ENCODE assay signal across 12 cellular contexts in the genomic region with DNA sequence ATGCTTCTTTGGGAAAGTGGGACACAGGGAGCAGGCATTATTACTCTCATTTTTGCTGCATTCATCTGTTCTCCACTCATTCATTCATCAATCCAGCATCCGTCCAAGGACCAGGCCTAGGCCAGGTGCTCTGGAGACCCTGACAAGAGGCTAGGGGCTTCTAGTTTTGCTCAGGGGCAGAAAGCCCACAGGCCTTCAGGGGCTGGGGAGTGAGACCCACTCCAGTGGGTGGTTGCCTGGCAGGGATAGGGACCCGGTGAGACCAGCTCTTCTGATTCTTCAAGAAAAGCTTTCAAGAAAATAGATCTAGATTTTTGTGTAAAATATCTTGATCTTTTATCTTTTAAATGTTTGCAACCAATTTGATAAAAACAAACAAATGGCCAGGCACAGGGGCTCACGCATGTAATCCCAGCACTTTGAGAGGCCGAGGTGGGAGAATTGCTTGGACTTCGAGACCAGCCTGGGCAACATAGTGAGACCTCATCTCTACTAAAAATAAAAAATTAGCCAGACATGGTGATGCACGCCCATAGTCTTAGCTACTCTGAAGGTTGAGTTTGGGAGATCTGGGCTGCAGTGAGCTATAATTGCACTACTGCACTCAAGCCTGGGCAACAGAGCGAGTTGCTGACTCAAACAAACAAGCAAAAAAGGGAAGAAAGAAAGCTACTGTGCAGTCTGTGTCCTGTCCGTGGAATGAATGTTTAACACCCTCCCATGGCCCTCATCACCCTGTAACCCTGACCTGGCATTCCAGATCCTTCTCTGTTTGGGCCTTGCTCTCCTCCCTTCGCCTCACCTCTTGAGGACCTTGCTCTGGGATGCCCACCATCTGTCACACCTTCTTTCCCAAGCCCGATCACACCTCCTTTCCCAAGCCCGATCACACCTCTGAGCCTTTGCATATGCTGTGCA. TPM values are rescaled to one million over a fixed set of nuclear protein-coding genes. Genes with fewer than 3 reads are reported as not detected.
DNase-seq lines count a peak whose midpoint lies in the region; ATAC-seq, FAIRE-seq and TF ChIP-seq lines count a peak whose summit lies in the region.
"Had no signal": no experiment of that assay in that cellular context is flagged by ENCODE, and none has a peak within 500 bp of the region (broad histone marks: within the 10 kb centered on the region; RNA-seq: fewer than 3 reads in every experiment).

No MANE protein-coding gene starts in this region.

- H3K9me3 ChIP-seq in transverse colon, result no peaks in the 10 kb centered on the region
- H3K9me3 ChIP-seq: body of pancreas had no signal

- H3K27ac Mint-ChIP-seq in activated CD8-positive, alpha-beta memory T cell treated with anti-CD3 and anti-CD28 coated beads, Interleukin-2, amount 10 ng/mL, durations not matched to agents 7 days and 5 days, result no peak overlapping the region
- no peak overlapping the region for H3K27ac Mint-ChIP-seq in activated T-helper 1 cell treated with anti-CD3 and anti-CD28 coated beads, Interleukin-12 subunit alpha, Interleukin-12 subunit beta, Interleukin-2, Interleukin-4 antibody, amounts not matched to agents 30 ng/mL and 10 ng/mL and 1 ng/mL, durations not matched to agents 14 hours and 24 hours and 36 hours

- H3K27me3 Mint-ChIP-seq in activated CD8-positive, alpha-beta memory T cell treated with anti-CD3 and anti-CD28 coated beads, Interleukin-2, amount 10 ng/mL, durations not matched to agents 7 days and 5 days, result no peaks in the 10 kb centered on the region
- H3K27me3 Mint-ChIP-seq in activated T-helper 1 cell treated with anti-CD3 and anti-CD28 coated beads, Interleukin-12 subunit alpha, Interleukin-12 subunit beta, Interleukin-2, Interleukin-4 antibody, amounts not matched to agents 30 ng/mL and 10 ng/mL and 1 ng/mL, durations not matched to agents 14 hours and 24 hours and 36 hours (ENCODE audit: insufficient read depth), result no peaks in the 10 kb centered on the region

- peaks cover 2% of the 10 kb centered on the region for H3K9me3 Mint-ChIP-seq in activated CD8-positive, alpha-beta memory T cell treated with anti-CD3 and anti-CD28 coated beads, Interleukin-2, amount 10 ng/mL, durations not matched to agents 7 days and 5 days (ENCODE audit: low read depth)
- H3K9me3 Mint-ChIP-seq in activated T-helper 1 cell treated with anti-CD3 and anti-CD28 coated beads, Interleukin-12 subunit alpha, Interleukin-12 subunit beta, Interleukin-2, Interleukin-4 antibody, amounts not matched to agents 30 ng/mL and 10 ng/mL and 1 ng/mL, durations not matched to agents 14 hours and 24 hours and 36 hours, result peaks cover 12% of the 10 kb centered on the region

- intact Hi-C loops in transverse colon (cut with DNase I; ENCODE audit: low total_unique reads), result no loop called here
- intact Hi-C loops in activated T-helper 1 cell treated with anti-CD3 and anti-CD28 coated beads, Interleukin-12 subunit alpha, Interleukin-12 subunit beta, Interleukin-2, Interleukin-4 antibody, amounts not matched to agents 30 ng/mL and 10 ng/mL and 1 ng/mL, durations not matched to agents 14 hours and 24 hours and 36 hours (cut with micrococcal nuclease), result no loop called here

- no peak overlapping the region for H3K27ac ChIP-seq in transverse colon
- H3K27ac ChIP-seq: body of pancreas, C4-2B had no signal

- WGBS in transverse colon (ENCODE audit: low coverage in 1 of 2), 2 donors, result 84 to 98% methylated on average over 8 to 11 of the region's 11 CpGs

- H3K4me3 Mint-ChIP-seq in activated CD8-positive, alpha-beta memory T cell treated with anti-CD3 and anti-CD28 coated beads, Interleukin-2, amount 10 ng/mL, durations not matched to agents 7 days and 5 days, result no peak overlapping the region
- H3K4me3 Mint-ChIP-seq in activated T-helper 1 cell treated with anti-CD3 and anti-CD28 coated beads, Interleukin-12 subunit alpha, Interleukin-12 subunit beta, Interleukin-2, Interleukin-4 antibody, amounts not matched to agents 30 ng/mL and 10 ng/mL and 1 ng/mL, durations not matched to agents 14 hours and 24 hours and 36 hours, result no peak overlapping the region

- H3K36me3 ChIP-seq in transverse colon, result no peaks in the 10 kb centered on the region

- TF ChIP-seq POLR2A in transverse colon (IDR thresholded peaks at IDR 0.05), result no peak

- TF ChIP-seq CTCF in GM12865 (IDR thresholded peaks at IDR 0.05; ENCODE audit: insufficient read depth, low read depth, low read length, missing control alignments) (no peak), transverse colon (IDR thresholded peaks at IDR 0.05) (no peak)

- CTCF ChIA-PET in activated CD8-positive, alpha-beta memory T cell treated with anti-CD3 and anti-CD28 coated beads, Interleukin-2, amount 10 ng/mL, durations not matched to agents 7 days and 5 days (lab: Charles Lee), result no interaction called here

- DNase-seq in GM12865 (ENCODE audit: low read depth) (peak; percentile 65), GM19239 (ENCODE audit: insufficient read length, low spot score) (no peak), NCI-H1105 treated with DMSO at 0.1 percent for 48 hours (lab: John Stamatoyannopoulos, UW) (no peak), transverse colon (no peak), NCI-H2081 treated with DMSO at 0.1 percent for 48 hours (lab: John Stamatoyannopoulos, UW) (no peak)
- DNase-seq in activated CD8-positive, alpha-beta memory T cell treated with anti-CD3 and anti-CD28 coated beads, Interleukin-2, amount 10 ng/mL, durations not matched to agents 7 days and 5 days, result peak; percentile 30
- no peak for DNase-seq in activated T-helper 1 cell treated with anti-CD3 and anti-CD28 coated beads, Interleukin-12 subunit alpha, Interleukin-12 subunit beta, Interleukin-2, Interleukin-4 antibody, amounts not matched to agents 30 ng/mL and 10 ng/mL and 1 ng/mL, durations not matched to agents 14 hours and 24 hours and 36 hours (ENCODE audit: low spot score)
- DNase-seq: NK-92 treated with Interleukin-12 subunit alpha and Interleukin-12 subunit beta, amount 100 ng/mL, for 24 hours had no signal

- ATAC-seq in HG02870 (IDR thresholded peaks at IDR 0.05; ENCODE audit: unreplicated experiment), result peak; percentile 94
- no peak for ATAC-seq in activated CD8-positive, alpha-beta memory T cell treated with anti-CD3 and anti-CD28 coated beads, Interleukin-2, amount 10 ng/mL, durations not matched to agents 7 days and 5 days
- ATAC-seq: activated CD4-positive, CD25-positive, alpha-beta regulatory T cell treated with anti-CD3 and anti-CD28 coated beads, Interleukin-2, amount 50 U/mL, for 24 hours; body of pancreas had no signal

- no peaks in the 10 kb centered on the region for H3K27me3 ChIP-seq in transverse colon
- H3K27me3 ChIP-seq: body of pancreas had no signal

- no peaks in the 10 kb centered on the region for H3K4me1 ChIP-seq in transverse colon
- H3K4me1 ChIP-seq: body of pancreas had no signal

- H3K4me3 ChIP-seq in GM12865 (ENCODE audit: low read depth, low read length) (no peak overlapping the region), transverse colon (no peak overlapping the region)
- H3K4me3 ChIP-seq: body of pancreas had no signal

- FAIRE-seq in GM19239 (lab: Jason Lieb, UNC), result peak; percentile 66

- in situ Hi-C loops in transverse colon (cut with MboI; ENCODE audit: low pct_ligation_motif_present in 1 of 4, low pct_unique_long_range_greater_than_20kb in 1 of 4, low sequenced_read_pairs in 3 of 4), result no loop called here

- peaks cover 6% of the 10 kb centered on the region for H3K36me3 Mint-ChIP-seq in activated CD8-positive, alpha-beta memory T cell treated with anti-CD3 and anti-CD28 coated beads, Interleukin-2, amount 10 ng/mL, durations not matched to agents 7 days and 5 days
- H3K36me3 Mint-ChIP-seq in activated T-helper 1 cell treated with anti-CD3 and anti-CD28 coated beads, Interleukin-12 subunit alpha, Interleukin-12 subunit beta, Interleukin-2, Interleukin-4 antibody, amounts not matched to agents 30 ng/mL and 10 ng/mL and 1 ng/mL, durations not matched to agents 14 hours and 24 hours and 36 hours (ENCODE audit: low read depth), result peaks cover 8% of the 10 kb centered on the region

- no peak for TF ChIP-seq EP300 in transverse colon (IDR thresholded peaks at IDR 0.05; ENCODE audit: low read depth)

- peaks cover 3% of the 10 kb centered on the region for H3K4me1 Mint-ChIP-seq in activated CD8-positive, alpha-beta memory T cell treated with anti-CD3 and anti-CD28 coated beads, Interleukin-2, amount 10 ng/mL, durations not matched to agents 7 days and 5 days
- H3K4me1 Mint-ChIP-seq in activated T-helper 1 cell treated with anti-CD3 and anti-CD28 coated beads, Interleukin-12 subunit alpha, Interleukin-12 subunit beta, Interleukin-2, Interleukin-4 antibody, amounts not matched to agents 30 ng/mL and 10 ng/mL and 1 ng/mL, durations not matched to agents 14 hours and 24 hours and 36 hours (ENCODE audit: low read depth), result peaks cover 13% of the 10 kb centered on the region

RNA-seq across cellular contexts. Expression of a gene that starts 17.3 kb away (rescaled TPM):
- total RNA-seq in activated CD8-positive, alpha-beta memory T cell treated with anti-CD3 and anti-CD28 coated beads, Interleukin-2, amount 10 ng/mL, durations not matched to agents 7 days and 5 days, result 10 to 100 TPM; 65.1 to 82.5 TPM
- 10 to 100 TPM in 1 of 4 donors, 1 to 10 TPM in 1, under 1 TPM in 2; 0.37 to 10.7 (median 1.4) TPM for total RNA-seq in transverse colon
- total RNA-seq in activated T-helper 1 cell treated with anti-CD3 and anti-CD28 coated beads, Interleukin-12 subunit alpha, Interleukin-12 subunit beta, Interleukin-2, Interleukin-4 antibody, amounts not matched to agents 30 ng/mL and 10 ng/mL and 1 ng/mL, durations not matched to agents 14 hours and 24 hours and 36 hours, result 78.8 and 87.4 TPM in 2 replicates

Comparison
In these comparisons a context has a peak if more than half of its experiments do, and no peak if none do; other contexts are left out.
1. DNase-seq: peak in GM12865 (single experiment) and activated CD8-positive, alpha-beta memory T cell treated with anti-CD3 and anti-CD28 coated beads, Interleukin-2, amount 10 ng/mL, durations not matched to agents 7 days and 5 days (single experiment); none in GM19239 (single experiment), NCI-H1105 treated with DMSO at 0.1 percent for 48 hours (single experiment), transverse colon (single experiment), activated T-helper 1 cell treated with anti-CD3 and anti-CD28 coated beads, Interleukin-12 subunit alpha, Interleukin-12 subunit beta, Interleukin-2, Interleukin-4 antibody, amounts not matched to agents 30 ng/mL and 10 ng/mL and 1 ng/mL, durations not matched to agents 14 hours and 24 hours and 36 hours (single experiment) and NCI-H2081 treated with DMSO at 0.1 percent for 48 hours (single experiment).